ENCODE assay signal across 29 cellular contexts in the genomic region with DNA sequence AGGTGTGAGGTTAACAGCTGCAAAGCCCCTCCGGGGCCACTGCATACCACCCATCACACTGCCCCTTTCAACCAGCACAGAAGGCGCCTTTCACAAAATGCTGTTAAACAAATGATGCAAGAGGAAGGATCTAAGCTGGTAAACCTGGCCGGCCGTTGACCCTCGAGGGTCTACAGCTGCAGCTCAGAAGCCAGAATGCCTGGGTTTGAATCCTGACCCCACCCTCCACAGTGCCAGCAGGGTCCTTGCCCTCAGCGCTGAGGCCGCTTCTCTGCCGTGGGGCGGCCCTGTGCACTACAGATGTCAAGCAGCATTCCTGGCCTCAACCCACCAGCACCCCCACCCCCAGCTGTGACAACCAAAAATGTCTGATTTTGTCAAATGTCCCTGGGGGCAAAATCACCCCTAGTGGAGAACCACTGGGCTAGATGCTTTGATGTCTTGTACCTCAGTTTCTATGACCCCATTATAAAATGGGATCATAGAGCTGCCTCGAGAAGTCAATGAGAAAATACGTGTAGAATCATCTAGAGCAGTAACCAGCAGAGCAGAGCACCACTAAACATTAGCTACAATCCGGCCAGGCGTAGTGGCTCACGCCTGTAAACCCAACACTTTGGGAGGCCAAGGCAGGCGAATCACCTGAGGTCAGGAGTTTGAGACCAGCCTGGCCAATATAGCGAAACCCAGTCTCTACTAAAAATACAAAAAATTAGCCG.
"Had no signal": no experiment of that assay in that cellular context is flagged by ENCODE, and none has a peak within 500 bp of the region (broad histone marks: within the 10 kb centered on the region; RNA-seq: fewer than 3 reads in every experiment).

No MANE protein-coding gene starts in this region.

- H3K9me3 ChIP-seq: esophagus muscularis mucosa, gastroesophageal sphincter, heart right ventricle, lower lobe of right lung, neutrophil, stomach, thyroid gland, upper lobe of left lung had no signal

- ATAC-seq: foreskin keratinocyte; gastroesophageal sphincter; heart right ventricle; left ventricle myocardium superior; lower lobe of right lung; naive thymus-derived CD8-positive, alpha-beta T cell; sciatic nerve had no signal

- H3K79me2 ChIP-seq: parathyroid adenoma had no signal

- H3K27ac ChIP-seq: coronary artery, esophagus muscularis mucosa, gastroesophageal sphincter, heart right ventricle, lower lobe of right lung, neutrophil, parathyroid adenoma, stomach, thyroid gland, upper lobe of left lung had no signal

- H3K4me2 ChIP-seq: smooth muscle cell had no signal

- H3K9me3 Mint-ChIP-seq: naive thymus-derived CD8-positive, alpha-beta T cell; neural crest cell had no signal

- H3K36me3 Mint-ChIP-seq: naive thymus-derived CD8-positive, alpha-beta T cell had no signal

- H3K27ac Mint-ChIP-seq: progenitor cell of endocrine pancreas had no signal

- H3K4me1 ChIP-seq: esophagus muscularis mucosa, gastroesophageal sphincter, heart right ventricle, lower lobe of right lung, parathyroid adenoma, stomach had no signal

- H3K4me1 Mint-ChIP-seq: naive thymus-derived CD8-positive, alpha-beta T cell had no signal

- H3K27me3 ChIP-seq: foreskin keratinocyte, neutrophil, thyroid gland, upper lobe of left lung had no signal

- H3K36me3 ChIP-seq: gastroesophageal sphincter, heart right ventricle, lower lobe of right lung, neutrophil, thyroid gland, upper lobe of left lung had no signal

- FAIRE-seq: endothelial cell of umbilical vein, urothelium cell line had no signal

- DNase-seq: dermis blood vessel endothelial cell; effector memory CD4-positive, alpha-beta T cell; foreskin keratinocyte; heart right ventricle; hippocampal formation; islet precursor cell; kidney glomerular epithelial cell; left ventricle myocardium superior; lower lobe of right lung; naive thymus-derived CD8-positive, alpha-beta T cell; stimulated activated CD4-positive, alpha-beta T cell treated with anti-CD3 and anti-CD28 coated beads, Interleukin-12 subunit alpha, Interleukin-12 subunit beta, amount 100 ng/mL, for 4 hours; stimulated activated CD4-positive, alpha-beta T cell treated with anti-CD3 and anti-CD28 coated beads, Interleukin-1b, Interleukin-23, amount 100 ng/mL, for 48 hours; stimulated activated CD4-positive, alpha-beta T cell treated with anti-CD3 and anti-CD28 coated beads, Interleukin-4, amount 100 ng/mL, for 1 hour; stimulated activated CD8-positive, alpha-beta memory T cell treated with anti-CD3 and anti-CD28 coated beads, Interleukin-4, amount 100 ng/mL, for 48 hours; stimulated activated naive CD4-positive, alpha-beta T cell; stomach; thyroid gland; upper lobe of left lung had no signal

- H2AFZ ChIP-seq: parathyroid adenoma had no signal

- H3K9ac ChIP-seq: parathyroid adenoma had no signal

- H3K4me3 Mint-ChIP-seq: naive thymus-derived CD8-positive, alpha-beta T cell; neural crest cell had no signal

- H3K4me3 ChIP-seq: coronary artery, esophagus muscularis mucosa, gastroesophageal sphincter, heart right ventricle, lower lobe of right lung, smooth muscle cell, stomach, thyroid gland, upper lobe of left lung had no signal
